18 cellular contexts compared by ENCODE assay signal in genomic region chr1:203519053-203519770, GRCh38. TPM values are rescaled to one million over a fixed set of nuclear protein-coding genes. Genes with fewer than 3 reads are reported as not detected.
DNase-seq lines count a peak whose midpoint lies in the region; ATAC-seq and TF ChIP-seq lines count a peak whose summit lies in the region.
"Had no signal": no experiment of that assay in that cellular context is flagged by ENCODE, and none has a peak within 500 bp of the region (broad histone marks: within the 10 kb centered on the region; RNA-seq: fewer than 3 reads in every experiment).

No MANE protein-coding gene starts in this region.

- H3K4me3 ChIP-seq in GM23338 (peak overlapping the region; percentile 33), Peyer's patch (no peak overlapping the region), trophoblast cell (ENCODE audit: low read depth, low read length) (no peak overlapping the region), prostate gland (no peak overlapping the region)

- no peak overlapping the region for H2AK5ac ChIP-seq in trophoblast cell (ENCODE audit: low read length)

- no peaks in the 10 kb centered on the region; the same call in 2 of the 3 replicates for H3K36me3 Mint-ChIP-seq in GM23338 (ENCODE audit: low read depth)
- H3K36me3 Mint-ChIP-seq: activated naive CD8-positive, alpha-beta T cell treated with anti-CD3 and anti-CD28 coated beads, Interleukin-2, amount 10 ng/mL, durations not matched to agents 7 days and 5 days; natural killer cell; stimulated activated memory B cell treated with anti-CD40 and anti-IgM and Interleukin-4, amounts not matched to agents 10 μg/mL and 1 μg/mL and 100 μg/mL, for 72 hours had no signal

- WGBS in trophoblast cell (ENCODE audit: extremely low coverage, insufficient coverage, insufficient read length), result no CpG with 5 or more reads among the region's 10 CpGs
- 85% methylated on average over 10 of the region's 10 CpGs for WGBS in prostate gland

- H3K79me2 ChIP-seq in GM23338 (replicated peaks; ENCODE audit: insufficient read depth), result no peaks in the 10 kb centered on the region
- peaks cover 4% of the 10 kb centered on the region for H3K79me2 ChIP-seq in trophoblast cell (ENCODE audit: control insufficient read depth, insufficient read depth, low read length, poor library complexity)

- peak overlapping the region; percentile 39 for H2BK120ac ChIP-seq in trophoblast cell (ENCODE audit: insufficient read depth, low read length, poor library complexity)

- H3K4me2 ChIP-seq in GM23338, result peak overlapping the region; percentile 78
- no peak overlapping the region for H3K4me2 ChIP-seq in trophoblast cell (ENCODE audit: low read length)
- H3K4me2 ChIP-seq: KMS-11 had no signal

- H3K4me3 Mint-ChIP-seq in GM23338, result peak overlapping the region; percentile 63
- H3K4me3 Mint-ChIP-seq: activated naive CD8-positive, alpha-beta T cell treated with anti-CD3 and anti-CD28 coated beads, Interleukin-2, amount 10 ng/mL, durations not matched to agents 7 days and 5 days; activated T-cell treated with anti-CD3 and anti-CD28 coated beads, Interleukin-2, amount 50 U/mL, for 24 hours; natural killer cell; stimulated activated memory B cell treated with anti-CD40 and anti-IgM and Interleukin-4, amounts not matched to agents 10 μg/mL and 1 μg/mL and 100 μg/mL, for 72 hours had no signal

- H3K9me3 ChIP-seq in Peyer's patch, result no peaks in the 10 kb centered on the region
- no peaks in the 10 kb centered on the region for H3K9me3 ChIP-seq in trophoblast cell (ENCODE audit: insufficient read depth, low read depth, low read length)
- no peaks in the 10 kb centered on the region for H3K9me3 ChIP-seq in prostate gland

- H3K27me3 Mint-ChIP-seq in GM23338 (ENCODE audit: insufficient read depth, low read depth, poor library complexity), result peaks cover 78% of the 10 kb centered on the region
- H3K27me3 Mint-ChIP-seq: activated T-cell treated with anti-CD3 and anti-CD28 coated beads, Interleukin-2, amount 50 U/mL, for 24 hours had no signal

- H3K9ac ChIP-seq in trophoblast cell (ENCODE audit: low read length), result no peak overlapping the region
- H3K9ac ChIP-seq: KMS-11 had no signal

- no peaks in the 10 kb centered on the region for H3K9me2 ChIP-seq in GM23338 (ENCODE audit: insufficient read depth)

- TF ChIP-seq CTCF in GM23338 (conservative IDR thresholded peaks at IDR 0.05; ENCODE audit: low read depth in 2 of 2) (no peak), Peyer's patch (IDR thresholded peaks at IDR 0.05) (no peak), prostate gland (IDR thresholded peaks at IDR 0.05) (no peak)

- H3K36me3 ChIP-seq in GM23338 (ENCODE audit: insufficient read depth), result no peaks in the 10 kb centered on the region
- no peaks in the 10 kb centered on the region for H3K36me3 ChIP-seq in Peyer's patch
- no peaks in the 10 kb centered on the region for H3K36me3 ChIP-seq in trophoblast cell (ENCODE audit: control insufficient read depth in 1 of 2, insufficient read depth in 2 of 2, low read length in 2 of 2)
- H3K36me3 ChIP-seq in prostate gland, result no peaks in the 10 kb centered on the region

- H3K4ac ChIP-seq in trophoblast cell (ENCODE audit: low read depth, low read length), result peak overlapping the region; percentile 10

- peak overlapping the region; percentile 74 for H4K91ac ChIP-seq in trophoblast cell (ENCODE audit: low read depth, low read length)

- H3K4me1 Mint-ChIP-seq in GM23338, result peaks cover 72% of the 10 kb centered on the region
- H3K4me1 Mint-ChIP-seq: natural killer cell; stimulated activated memory B cell treated with anti-CD40 and anti-IgM and Interleukin-4, amounts not matched to agents 10 μg/mL and 1 μg/mL and 100 μg/mL, for 72 hours had no signal

- peak overlapping the region; percentile 58 for H2BK12ac ChIP-seq in trophoblast cell (ENCODE audit: low read length)

- TF ChIP-seq POLR2A in Peyer's patch (IDR thresholded peaks at IDR 0.05) (peak in 1 of 2 donors; percentile 29), prostate gland (IDR thresholded peaks at IDR 0.05) (no peak)

- no peak overlapping the region for H3K23ac ChIP-seq in trophoblast cell (ENCODE audit: low read length)

- peaks cover 77% of the 10 kb centered on the region for H3K27me3 ChIP-seq in GM23338 (ENCODE audit: insufficient read depth)
- no peaks in the 10 kb centered on the region for H3K27me3 ChIP-seq in Peyer's patch
- H3K27me3 ChIP-seq in trophoblast cell (ENCODE audit: insufficient read depth, low read length), result no peaks in the 10 kb centered on the region
- H3K27me3 ChIP-seq in prostate gland (replicated peaks; ENCODE audit: insufficient read depth), result no peaks in the 10 kb centered on the region

- no peak overlapping the region for H3K27ac Mint-ChIP-seq in GM23338
- H3K27ac Mint-ChIP-seq: activated naive CD8-positive, alpha-beta T cell treated with anti-CD3 and anti-CD28 coated beads, Interleukin-2, amount 10 ng/mL, durations not matched to agents 7 days and 5 days; activated T-cell treated with anti-CD3 and anti-CD28 coated beads, Interleukin-2, amount 50 U/mL, for 24 hours; natural killer cell; stimulated activated memory B cell treated with anti-CD40 and anti-IgM and Interleukin-4, amounts not matched to agents 10 μg/mL and 1 μg/mL and 100 μg/mL, for 72 hours had no signal

- H3K27ac ChIP-seq in GM23338 (ENCODE audit: low read depth) (no peak overlapping the region), Peyer's patch (peak overlapping the region in 1 of 4 donors; percentile 70), trophoblast cell (ENCODE audit: low read depth, low read length) (no peak overlapping the region), prostate gland (no peak overlapping the region)
- H3K27ac ChIP-seq: KMS-11 had no signal

- H4K20me1 ChIP-seq in GM23338 (replicated peaks; ENCODE audit: insufficient read depth), result no peaks in the 10 kb centered on the region

- no peak overlapping the region for H4K12ac ChIP-seq in trophoblast cell (ENCODE audit: low read depth, low read length)

- no peak overlapping the region for H2BK5ac ChIP-seq in trophoblast cell (ENCODE audit: low read depth, low read length, poor library complexity)

- no peaks in the 10 kb centered on the region for H3F3A ChIP-seq in GM23338 (replicated peaks; ENCODE audit: low read depth)

- H3K14ac ChIP-seq in trophoblast cell (ENCODE audit: low read length), result peak overlapping the region; percentile 34

- peak; percentile 90 for DNase-seq in GM23338 (ENCODE audit: low spot score)
- DNase-seq in Peyer's patch, result peak in 2 of 3 donors; percentile 68 to 80
- peak; percentile 97 for DNase-seq in iPS DF 19.7 (ENCODE audit: low read depth, low spot score)
- DNase-seq in trophoblast cell, result peak; percentile 74 to 85
- no peak for DNase-seq in prostate gland (ENCODE audit: low spot score)
- DNase-seq in NCI-H748 treated with DMSO at 0.1 percent for 48 hours (lab: John Stamatoyannopoulos, UW), result no peak
- DNase-seq in ureter (ENCODE audit: low spot score), result no peak
- DNase-seq: activated CD4-positive, alpha-beta T cell treated with anti-CD3 and anti-CD28 coated beads for 4 hours; activated naive CD8-positive, alpha-beta T cell treated with anti-CD3 and anti-CD28 coated beads, Interleukin-2, amount 10 ng/mL, durations not matched to agents 7 days and 5 days; activated T-cell treated with anti-CD3 and anti-CD28 coated beads, Interleukin-2, amount 50 U/mL, for 24 hours; natural killer cell; NCI-H146; NCI-H524 treated with DMSO at 0.1 percent for 48 hours had no signal

- peaks cover 53% of the 10 kb centered on the region for H3K79me1 ChIP-seq in trophoblast cell (ENCODE audit: low read length)

- H3K4me1 ChIP-seq in GM23338 (ENCODE audit: insufficient read depth) (peaks cover 57% of the 10 kb centered on the region), Peyer's patch (peaks cover 0 to 13% (median 5%) of the 10 kb centered on the region in 4 donors), trophoblast cell (ENCODE audit: control insufficient read depth in 1 of 2, insufficient read depth in 2 of 2, low read length in 2 of 2) (peaks cover 57% of the 10 kb centered on the region in 2 experiments), prostate gland (replicated peaks) (no peaks in the 10 kb centered on the region)

- H2AFZ ChIP-seq in GM23338 (no peak overlapping the region), trophoblast cell (ENCODE audit: insufficient read depth, low read length, poor library complexity) (no peak overlapping the region)

- ATAC-seq in GM23338 (peak; percentile 80), GM19328 (IDR thresholded peaks at IDR 0.05; ENCODE audit: unreplicated experiment) (no peak)
- ATAC-seq: left lobe of liver; natural killer cell; stimulated activated memory B cell treated with anti-CD40 and anti-IgM and Interleukin-4, amounts not matched to agents 10 μg/mL and 1 μg/mL and 100 μg/mL, for 72 hours had no signal

- peak overlapping the region; percentile 44 for H4K8ac ChIP-seq in trophoblast cell (ENCODE audit: low read depth, low read length)

- intact Hi-C loops in prostate gland (cut with DNase I), result no loop called here

- peak overlapping the region; percentile 35 for H3K18ac ChIP-seq in trophoblast cell (ENCODE audit: low read length)

- H3K9me3 Mint-ChIP-seq in GM23338, result no peaks in the 10 kb centered on the region; the same call in 2 of the 3 replicates
- H3K9me3 Mint-ChIP-seq: activated naive CD8-positive, alpha-beta T cell treated with anti-CD3 and anti-CD28 coated beads, Interleukin-2, amount 10 ng/mL, durations not matched to agents 7 days and 5 days; activated T-cell treated with anti-CD3 and anti-CD28 coated beads, Interleukin-2, amount 50 U/mL, for 24 hours; natural killer cell; stimulated activated memory B cell treated with anti-CD40 and anti-IgM and Interleukin-4, amounts not matched to agents 10 μg/mL and 1 μg/mL and 100 μg/mL, for 72 hours had no signal

TF ChIP-seq in GM23338, 12 proteins besides CTCF, POLR2A, EP300 and RAD21:
- TF ChIP-seq NANOG (IDR thresholded peaks at IDR 0.05; ENCODE audit: borderline replicate concordance), result peak; percentile 99
- TF ChIP-seq POLR2AphosphoS5 (IDR thresholded peaks at IDR 0.05; ENCODE audit: low read depth), result peak; percentile 55
- peak; percentile 94 for TF ChIP-seq CREB1 (CRISPR knock-in tag; IDR thresholded peaks at IDR 0.05; ENCODE audit: low read depth)
- no peak for TF ChIP-seq EZH2phosphoT487 (IDR thresholded peaks at IDR 0.05; ENCODE audit: unreplicated experiment)

RNA-seq across cellular contexts. Expression of gene OPTC, which starts 25.3 kb away (rescaled TPM):
- 1.0 TPM in 1 of 2 replicates, not detected in the other for total RNA-seq in GM23338 (2014; rRNA removed; shearing (Covaris generic))
- 0.26 and 0.50 TPM in 2 replicates for polyA plus RNA-seq in GM23338 (2016; fragmentation: Nextera tagmentation; extraction: Ambion mirVana)
- not detected for total RNA-seq in Peyer's patch
- 0.47 TPM in 2 replicates for polyA plus RNA-seq in trophoblast cell (2013)
- total RNA-seq in prostate gland, result not detected
- not detected for total RNA-seq in ureter
- total RNA-seq: activated naive CD8-positive, alpha-beta T cell treated with anti-CD3 and anti-CD28 coated beads, Interleukin-2, amount 10 ng/mL, durations not matched to agents 7 days and 5 days; left lobe of liver; natural killer cell; T-helper 2 cell treated with Interferon-gamma antibody and Interleukin-4, amounts not matched to agents 100 ng/mL and 5 ng/mL, for 36 hours had no signal

RNA-seq across cellular contexts. Expression of gene PRELP, which starts 43.6 kb away (rescaled TPM):
- 0.03 and 0.08 TPM in 2 replicates for total RNA-seq in GM23338 (2014; rRNA removed; shearing (Covaris generic))
- polyA plus RNA-seq in GM23338 (2016; fragmentation: Nextera tagmentation; extraction: Ambion mirVana), result 0.03 and 0.12 TPM in 2 replicates
- total RNA-seq in Peyer's patch (10 to 100 TPM in 3 of 4 donors, 1 to 10 TPM in 1; 4.2 to 38.3 (median 18.0) TPM), prostate gland (10 to 100 TPM; 17.9 to 43.2 TPM), ureter (128 TPM)
- 2.3 and 2.4 TPM in 2 replicates for polyA plus RNA-seq in trophoblast cell (2013)
- total RNA-seq: activated naive CD8-positive, alpha-beta T cell treated with anti-CD3 and anti-CD28 coated beads, Interleukin-2, amount 10 ng/mL, durations not matched to agents 7 days and 5 days; natural killer cell; T-helper 2 cell treated with Interferon-gamma antibody and Interleukin-4, amounts not matched to agents 100 ng/mL and 5 ng/mL, for 36 hours had no signal

Comparison
In these comparisons a context has a peak if more than half of its experiments do, and no peak if none do; other contexts are left out.
1. DNase-seq: peak in GM23338 (single experiment), Peyer's patch (2 of 3), iPS DF 19.7 (single experiment) and trophoblast cell (2 of 2); none in prostate gland (single experiment), NCI-H748 treated with DMSO at 0.1 percent for 48 hours (single experiment) and ureter (single experiment).